Comparison of ENCODE assay signal across 16 cellular contexts in genomic region chr5:36741138-36741537, GRCh38.
DNase-seq lines count a peak whose midpoint lies in the region; ATAC-seq and TF ChIP-seq lines count a peak whose summit lies in the region.
"Had no signal": no experiment of that assay in that cellular context is flagged by ENCODE, and none has a peak within 500 bp of the region (broad histone marks: within the 10 kb centered on the region; RNA-seq: fewer than 3 reads in every experiment).

No MANE protein-coding gene starts in this region.

- ATAC-seq in GM19467 (IDR thresholded peaks at IDR 0.05; ENCODE audit: unreplicated experiment): no peak

- no peak overlapping the region for H3K4me3 ChIP-seq in cardiac fibroblast (replicated peaks in 1 of 2; ENCODE audit: low read depth in 2 of 2, low read length in 2 of 2)
- H3K4me3 ChIP-seq: PC-9, SK-N-MC had no signal

- DNase-seq in H4 (ENCODE audit: low spot score): peak; percentile 42
- DNase-seq in NCI-H524 (lab: John Stamatoyannopoulos, UW): peak; percentile 54 to 59
- DNase-seq in cardiac fibroblast (ENCODE audit: low read depth in 2 of 2): peak; percentile 38 to 77
- DNase-seq in myocyte (ENCODE audit: low read depth): peak; percentile 36
- no peak for DNase-seq in kidney tubule cell (ENCODE audit: low spot score)
- no peak for DNase-seq in NCI-H2107 treated with DMSO at 0.1 percent for 48 hours (lab: John Stamatoyannopoulos, UW; ENCODE audit: unreplicated experiment)
- no peak for DNase-seq in NCI-H510A (lab: John Stamatoyannopoulos, UW)
- DNase-seq: AML-193; CD4-positive, CD25-positive, alpha-beta regulatory T cell; DMS53; NCI-H1092 treated with DMSO at 0.1 percent for 48 hours; NCI-H187; NCI-H446 treated with DMSO at 0.1 percent for 48 hours; PC-9 had no signal

- no peak for TF ChIP-seq CTCF in cardiac fibroblast (IDR thresholded peaks at IDR 0.05; ENCODE audit: low read depth, low read length)

Comparison
In these comparisons a context has a peak if more than half of its experiments do, and no peak if none do; other contexts are left out.
1. DNase-seq: peak in H4 (single experiment), NCI-H524 (2 of 2), cardiac fibroblast (2 of 2) and myocyte (single experiment); none in kidney tubule cell (single experiment), NCI-H2107 treated with DMSO at 0.1 percent for 48 hours (single experiment) and NCI-H510A (single experiment).